In the genomic region with DNA sequence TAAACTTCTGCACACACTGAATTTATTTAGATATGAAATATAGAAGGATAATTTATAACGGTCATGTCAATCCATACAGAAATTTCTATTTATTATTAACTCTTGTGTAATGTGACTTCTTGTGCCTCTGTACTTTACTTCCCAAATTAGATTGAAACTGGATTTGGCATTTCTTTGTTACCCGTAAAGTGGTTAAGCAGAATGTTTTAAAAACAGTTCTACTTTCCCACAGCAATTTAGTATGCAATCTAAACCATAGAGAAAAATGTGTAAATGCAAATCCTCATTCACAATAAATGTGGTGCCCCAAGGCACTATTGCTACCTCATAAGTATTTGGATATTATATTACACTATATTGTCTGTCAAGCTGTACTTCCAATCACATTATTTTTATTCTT, we compare ENCODE assay signal across 26 cellular contexts.
"Had no signal": no experiment of that assay in that cellular context is flagged by ENCODE, and none has a peak within 500 bp of the region (broad histone marks: within the 10 kb centered on the region; RNA-seq: fewer than 3 reads in every experiment).

No MANE protein-coding gene starts in this region.

- H3K9ac ChIP-seq: SK-N-SH had no signal

- H3K27me3 ChIP-seq: ascending aorta, body of pancreas, breast epithelium, MG63 had no signal

- H3K27ac ChIP-seq: ascending aorta, body of pancreas, breast epithelium had no signal

- H3K4me2 ChIP-seq: SK-N-SH had no signal

- H3K36me3 ChIP-seq: ascending aorta, breast epithelium, MG63 had no signal

- ATAC-seq: activated CD4-positive, alpha-beta T cell treated with anti-CD3 and anti-CD28 coated beads for 36 hours; activated CD4-positive, CD25-positive, alpha-beta regulatory T cell treated with anti-CD3 and anti-CD28 coated beads, Interleukin-2, amount 50 U/mL, for 24 hours; activated CD8-positive, alpha-beta T cell treated with anti-CD3 and anti-CD28 coated beads, Interleukin-2, amount 10 ng/mL, durations not matched to agents 7 days and 5 days; body of pancreas; Panc1 had no signal

- DNase-seq: activated CD4-positive, alpha-beta T cell treated with anti-CD3 and anti-CD28 coated beads for 36 hours; activated CD4-positive, alpha-beta T cell treated with anti-CD3 and anti-CD28 coated beads, Interleukin-2, amount 10 ng/mL, durations not matched to agents 7 days and 5 days; activated CD4-positive, alpha-beta T cell treated with anti-CD3 and anti-CD28 coated beads, Interleukin-2, amount 50 U/mL, for 48 hours; activated CD8-positive, alpha-beta T cell treated with anti-CD3 and anti-CD28 coated beads, Interleukin-2, amount 10 ng/mL, durations not matched to agents 7 days and 5 days; activated gamma-delta T cell; activated naive CD4-positive, alpha-beta T cell treated with Interleukin-2 at 50 U/mL for 16 hours; activated naive CD8-positive, alpha-beta T cell treated with anti-CD3 and anti-CD28 coated beads, Interleukin-2, amount 10 ng/mL, durations not matched to agents 7 days and 5 days; activated T-cell treated with anti-CD3 and anti-CD28 coated beads, Interleukin-2, amount 50 U/mL, for 24 hours; amygdala; body of pancreas; Kasumi-1; KG1; MG63; NCI-H1092; NCI-H1436 treated with DMSO at 0.1 percent for 48 hours; NCI-H1694 treated with DMSO at 0.1 percent for 48 hours; NCI-H2029; NCI-H2107; NCI-H345; NCI-H524 treated with DMSO at 0.1 percent for 48 hours; SHP77; SK-N-SH had no signal

- H3K4me1 ChIP-seq: ascending aorta, body of pancreas, breast epithelium had no signal

- H3K4me3 ChIP-seq: ascending aorta, body of pancreas, breast epithelium, MG63 had no signal

- H3K9me3 ChIP-seq: ascending aorta, body of pancreas, breast epithelium, MG63, SK-N-SH had no signal
